21 cellular contexts compared by ENCODE assay signal in genomic region chr4:109049926-109050325, GRCh38.
"Had no signal": no experiment of that assay in that cellular context is flagged by ENCODE, and none has a peak within 500 bp of the region (broad histone marks: within the 10 kb centered on the region; RNA-seq: fewer than 3 reads in every experiment).

No MANE protein-coding gene starts in this region.

- DNase-seq: dermis blood vessel endothelial cell; dorsolateral prefrontal cortex; effector CD4-positive, alpha-beta T cell; effector memory CD4-positive, alpha-beta T cell; foreskin keratinocyte; heart left ventricle; hypothalamus; immature natural killer cell; islet precursor cell; kidney; kidney glomerular epithelial cell; left lung; left ventricle myocardium superior; lower lobe of right lung; mesenchymal stem cell; mucosa of descending colon; naive B cell had no signal

- H3K27me3 Mint-ChIP-seq: naive B cell had no signal

- H3K4me3 Mint-ChIP-seq: immature natural killer cell, mesothelial cell of epicardium, naive B cell had no signal

- ATAC-seq: foreskin keratinocyte, gastroesophageal sphincter, heart left ventricle, left lung, left ventricle myocardium superior, lower lobe of right lung, mucosa of descending colon had no signal

- H3K36me3 Mint-ChIP-seq: immature natural killer cell, mesothelial cell of epicardium, naive B cell had no signal

- H3K27ac Mint-ChIP-seq: immature natural killer cell, mesothelial cell of epicardium, naive B cell had no signal

- H3K9me3 Mint-ChIP-seq: immature natural killer cell, mesothelial cell of epicardium, naive B cell had no signal

- FAIRE-seq: colon, endothelial cell of umbilical vein had no signal
